In genomic region chr14:68800361-68800760, GRCh38 we compare ENCODE assay signal across 17 cellular contexts. TPM values are rescaled to one million over a fixed set of nuclear protein-coding genes. Genes with fewer than 3 reads are reported as not detected.
DNase-seq lines count a peak whose midpoint lies in the region; ATAC-seq and TF ChIP-seq lines count a peak whose summit lies in the region.
"Had no signal": no experiment of that assay in that cellular context is flagged by ENCODE, and none has a peak within 500 bp of the region (broad histone marks: within the 10 kb centered on the region; RNA-seq: fewer than 3 reads in every experiment).

No MANE protein-coding gene starts in this region.

- H3K36me3 Mint-ChIP-seq in naive B cell: peaks cover 5 to 11% of the 10 kb centered on the region in 2 donors
- peaks cover 3 to 17% (median 14%) of the 10 kb centered on the region in 3 donors for H3K36me3 Mint-ChIP-seq in CD8-positive, alpha-beta memory T cell

- H3K4me1 ChIP-seq in CD8-positive, alpha-beta memory T cell (ENCODE audit: insufficient read depth, low read length): peaks cover 16% of the 10 kb centered on the region

- CTCF ChIA-PET in HEK293T (lab: Yijun Ruan, JAX): interaction anchor here (0.6 kb wide), 1 partner anchor 712 kb away, joined by 5 read pairs; no protein-coding TSS in a partner anchor
- CTCF ChIA-PET in CD8-positive, alpha-beta memory T cell (lab: Charles Lee): interaction anchor here (0.7 to 1.3 kb wide), 4 partner anchors 10 to 19 kb away, joined by 3 to 9 read pairs (median 4); no protein-coding TSS in a partner anchor

- H3K36me3 ChIP-seq in CD8-positive, alpha-beta memory T cell (ENCODE audit: insufficient read depth, low read length): no peaks in the 10 kb centered on the region
- H3K36me3 ChIP-seq: cardiac muscle cell had no signal

- no peak for TF ChIP-seq CTCF in astrocyte of the spinal cord (IDR thresholded peaks at IDR 0.05; ENCODE audit: low read depth, low read length)

- H3K9me3 Mint-ChIP-seq in naive B cell: peaks cover 6 to 31% (median 12%) of the 10 kb centered on the region in 7 donors
- H3K9me3 Mint-ChIP-seq in CD8-positive, alpha-beta memory T cell: peaks cover 2 to 14% (median 10%) of the 10 kb centered on the region in 5 donors

- DNase-seq in ELR (ENCODE audit: low read depth) (peak; percentile 31), M059J (ENCODE audit: low read depth) (peak; percentile 81), astrocyte of the spinal cord (ENCODE audit: low read depth, low spot score) (peak; percentile 34), naive B cell (no peak), HEK293T (ENCODE audit: extremely low spot score) (no peak), HPDE6-E6E7 (ENCODE audit: extremely low spot score) (no peak)
- no peak for DNase-seq in CD8-positive, alpha-beta memory T cell
- DNase-seq: activated CD4-positive, alpha-beta T cell treated with anti-CD3 and anti-CD28 coated beads for 1 hour; KG1; left ventricle myocardium inferior; NCI-H2081 treated with DMSO at 0.1 percent for 48 hours; SK-N-SH; substantia nigra had no signal

- peak overlapping the region in 4 of 8 donors; percentile 0 to 49 (median 36) for H3K4me3 Mint-ChIP-seq in naive B cell
- H3K4me3 Mint-ChIP-seq in CD8-positive, alpha-beta memory T cell: peak overlapping the region in 1 of 7 donors; percentile 20

- no peak overlapping the region for H3K4me3 ChIP-seq in astrocyte of the spinal cord (ENCODE audit: low read depth, low read length)
- H3K4me3 ChIP-seq in CD8-positive, alpha-beta memory T cell (ENCODE audit: low read length): no peak overlapping the region
- H3K4me3 ChIP-seq: cardiac muscle cell, hepatocyte, left ventricle myocardium inferior had no signal

- no peaks in the 10 kb centered on the region for H3K27me3 ChIP-seq in CD8-positive, alpha-beta memory T cell (ENCODE audit: insufficient read depth, low read length, poor library complexity, severe bottlenecking)
- H3K27me3 ChIP-seq: cardiac muscle cell, hepatocyte had no signal

- H3K27ac Mint-ChIP-seq in naive B cell: peak overlapping the region in 4 of 6 donors; percentile 76 to 85 (median 80)
- peak overlapping the region in 1 of 8 donors; percentile 99 for H3K27ac Mint-ChIP-seq in CD8-positive, alpha-beta memory T cell

- POLR2A ChIA-PET in HEK293T (lab: Yijun Ruan, JAX): no interaction called here
- POLR2A ChIA-PET in CD8-positive, alpha-beta memory T cell (lab: Charles Lee): interaction anchor here (0.8 to 1.3 kb wide), 3 partner anchors 14 to 115 kb away, joined by 3 read pairs; no protein-coding TSS in a partner anchor

- peaks cover 6% of the 10 kb centered on the region for H3K9me3 ChIP-seq in CD8-positive, alpha-beta memory T cell (ENCODE audit: low read length)

- in situ Hi-C loops in astrocyte of the spinal cord (cut with HindIII; ENCODE audit: low sequenced_read_pairs): no loop called here

- no peak overlapping the region for H3K27ac ChIP-seq in CD8-positive, alpha-beta memory T cell (ENCODE audit: low read depth, low read length)
- H3K27ac ChIP-seq: cardiac muscle cell, hepatocyte, left ventricle myocardium inferior had no signal

- no peaks in the 10 kb centered on the region for H3K27me3 Mint-ChIP-seq in naive B cell
- peaks cover 0 to 2% of the 10 kb centered on the region in 2 donors for H3K27me3 Mint-ChIP-seq in CD8-positive, alpha-beta memory T cell

- ATAC-seq in naive B cell (ENCODE audit: low read depth in 2 of 2): no peak
- ATAC-seq in GM18517 (IDR thresholded peaks at IDR 0.05; ENCODE audit: unreplicated experiment): no peak
- ATAC-seq: sciatic nerve had no signal

- H3K4me1 Mint-ChIP-seq in naive B cell: peaks cover 43 to 71% (median 57%) of the 10 kb centered on the region in 3 donors
- H3K4me1 Mint-ChIP-seq in CD8-positive, alpha-beta memory T cell: peaks cover 21 to 38% (median 33%) of the 10 kb centered on the region in 3 donors

TF ChIP-seq in HEK293T, 16 proteins besides CTCF, POLR2A, EP300 and RAD21:
- TF ChIP-seq ELF4 (IDR thresholded peaks at IDR 0.05) (no peak), ARNT (IDR thresholded peaks at IDR 0.05) (no peak), SUZ12 (IDR thresholded peaks at IDR 0.05) (no peak), CTBP1 (IDR thresholded peaks at IDR 0.05; ENCODE audit: borderline replicate concordance) (no peak), FOXA1 (IDR thresholded peaks at IDR 0.05) (no peak), PKNOX1 (IDR thresholded peaks at IDR 0.05) (no peak), SP1 (IDR thresholded peaks at IDR 0.05) (no peak), NFRKB (IDR thresholded peaks at IDR 0.05) (no peak), BHLHE40 (IDR thresholded peaks at IDR 0.05; ENCODE audit: borderline replicate concordance) (no peak), L3MBTL2 (conservative IDR thresholded peaks at IDR 0.05) (no peak), LEF1 (IDR thresholded peaks at IDR 0.05; ENCODE audit: borderline replicate concordance) (no peak), FOXM1 (IDR thresholded peaks at IDR 0.05; ENCODE audit: borderline replicate concordance) (no peak), FOXK2 (IDR thresholded peaks at IDR 0.05) (no peak), TARDBP (IDR thresholded peaks at IDR 0.05) (no peak), HDGF (IDR thresholded peaks at IDR 0.05; ENCODE audit: borderline replicate concordance) (no peak), ZNF384 (IDR thresholded peaks at IDR 0.05) (no peak)

RNA-seq across cellular contexts. Expression of gene ZFP36L1, which starts 7.5 kb away (rescaled TPM):
- 63.5 and 154 TPM in 2 replicates for total RNA-seq in M059J (2014; rRNA removed; shearing (Covaris generic))
- polyA plus RNA-seq in naive B cell (ENCODE audit: low read depth in 6 of 6): 100 to 1,000 TPM in 5 of 6 donors, 10 to 100 TPM in 1; 99.2 to 447 (median 302) TPM
- 100 to 1,000 TPM; 128 to 133 TPM for total RNA-seq in CD8-positive, alpha-beta memory T cell
- polyA plus RNA-seq in CD8-positive, alpha-beta memory T cell: 124 TPM

Comparison
In these comparisons a context has a peak if more than half of its experiments do, and no peak if none do; other contexts are left out.
1. DNase-seq: peak in ELR (single experiment), M059J (single experiment) and astrocyte of the spinal cord (single experiment); none in naive B cell (single experiment), HEK293T (single experiment), HPDE6-E6E7 (single experiment) and CD8-positive, alpha-beta memory T cell (0 of 5).